Comparison of ENCODE assay signal across 1 cellular context in genomic region chr12:132951649-132952048, GRCh38.
TF ChIP-seq lines count a peak whose summit lies in the region.

No MANE protein-coding gene starts in this region.

TF ChIP-seq in HEK293, 187 proteins besides CTCF, POLR2A, EP300 and RAD21 (continued from another document and continues in another):
- TF ChIP-seq ZNF148 (tag by site-specific recombination; IDR thresholded peaks at IDR 0.05; ENCODE audit: borderline replicate concordance), result no peak
- no peak for TF ChIP-seq ZNF426 (tag by site-specific recombination; IDR thresholded peaks at IDR 0.05)
- no peak for TF ChIP-seq PRDM10 (tag by site-specific recombination; IDR thresholded peaks at IDR 0.05)
- TF ChIP-seq GFI1B (tag by site-specific recombination; IDR thresholded peaks at IDR 0.05), result no peak
- no peak for TF ChIP-seq ZNF239 (tag by site-specific recombination; IDR thresholded peaks at IDR 0.05)
- no peak for TF ChIP-seq ZNF132 (tag by site-specific recombination; IDR thresholded peaks at IDR 0.05; ENCODE audit: borderline replicate concordance)
- no peak for TF ChIP-seq KLF1 (tag by site-specific recombination; IDR thresholded peaks at IDR 0.05)
- no peak for TF ChIP-seq ZNF660 (tag by site-specific recombination; IDR thresholded peaks at IDR 0.05)
- no peak for TF ChIP-seq PRDM2 (tag by site-specific recombination; IDR thresholded peaks at IDR 0.05; ENCODE audit: borderline replicate concordance)
- peak; percentile 98 for TF ChIP-seq ZNF280C (tag by site-specific recombination; IDR thresholded peaks at IDR 0.05)
- no peak for TF ChIP-seq SETDB1 (IDR thresholded peaks at IDR 0.05; ENCODE audit: insufficient read length, low read length)
- TF ChIP-seq ZNF157 (tag by site-specific recombination; IDR thresholded peaks at IDR 0.05), result no peak
- no peak for TF ChIP-seq ZIC2 (tag by site-specific recombination; IDR thresholded peaks at IDR 0.05)
- no peak for TF ChIP-seq ZNF701 (tag by site-specific recombination; IDR thresholded peaks at IDR 0.05)
- TF ChIP-seq ZBTB44 (tag by site-specific recombination; IDR thresholded peaks at IDR 0.05), result no peak
- TF ChIP-seq ZNF248 (tag by site-specific recombination; IDR thresholded peaks at IDR 0.05), result peak; percentile 77; the same call in 1 of the 2 replicates
- no peak for TF ChIP-seq YY1 (tag by site-specific recombination; IDR thresholded peaks at IDR 0.05)
- no peak for TF ChIP-seq REPIN1 (tag by site-specific recombination; IDR thresholded peaks at IDR 0.05; ENCODE audit: low read depth)
- no peak for TF ChIP-seq ZNF292 (tag by site-specific recombination; IDR thresholded peaks at IDR 0.05; ENCODE audit: borderline replicate concordance, low read depth)
- TF ChIP-seq ZNF112 (tag by site-specific recombination; IDR thresholded peaks at IDR 0.05), result no peak; the same call in 1 of the 2 replicates
- TF ChIP-seq ZNF211 (tag by site-specific recombination; IDR thresholded peaks at IDR 0.05; ENCODE audit: low read depth), result peak; percentile 5; the same call in 1 of the 2 replicates
- TF ChIP-seq INSM2 (tag by site-specific recombination; IDR thresholded peaks at IDR 0.05), result no peak
- TF ChIP-seq SP7 (tag by site-specific recombination; IDR thresholded peaks at IDR 0.05), result no peak
- no peak for TF ChIP-seq ZNF2 (tag by site-specific recombination; IDR thresholded peaks at IDR 0.05)
- no peak for TF ChIP-seq ZNF398 (tag by site-specific recombination; IDR thresholded peaks at IDR 0.05)
- no peak for TF ChIP-seq ZNF341 (tag by site-specific recombination; IDR thresholded peaks at IDR 0.05; ENCODE audit: low read depth)
- 0 out of 2 replicates have a peak, but pooled peaks have one; percentile 22 for TF ChIP-seq ZNF747 (tag by site-specific recombination; IDR thresholded peaks at IDR 0.05)
- no peak for TF ChIP-seq ZNF544 (tag by site-specific recombination; IDR thresholded peaks at IDR 0.05)
- TF ChIP-seq ZNF518A (tag by site-specific recombination; conservative IDR thresholded peaks at IDR 0.05; ENCODE audit: low read depth), result no peak
